1 cellular context compared by ENCODE assay signal in genomic region chr1:154572433-154573167, GRCh38.
TF ChIP-seq lines count a peak whose summit lies in the region.

No MANE protein-coding gene starts in this region.

TF ChIP-seq in GM23338, 12 proteins besides CTCF, POLR2A, EP300 and RAD21:
- TF ChIP-seq ZNF462 (CRISPR knock-in tag; IDR thresholded peaks at IDR 0.05), result no peak
- no peak for TF ChIP-seq POLR2AphosphoS5 (IDR thresholded peaks at IDR 0.05; ENCODE audit: low read depth)
- no peak for TF ChIP-seq REST (IDR thresholded peaks at IDR 0.05; ENCODE audit: unreplicated experiment)
- TF ChIP-seq STAT1 (IDR thresholded peaks at IDR 0.05; ENCODE audit: unreplicated experiment), result no peak
- TF ChIP-seq ZNF331 (CRISPR knock-in tag; IDR thresholded peaks at IDR 0.05; ENCODE audit: low read depth), result no peak
- TF ChIP-seq CREB1 (CRISPR knock-in tag; IDR thresholded peaks at IDR 0.05; ENCODE audit: low read depth), result no peak
- no peak for TF ChIP-seq NANOG (IDR thresholded peaks at IDR 0.05; ENCODE audit: borderline replicate concordance)
- TF ChIP-seq JUNB (IDR thresholded peaks at IDR 0.05; ENCODE audit: unreplicated experiment), result no peak
- TF ChIP-seq ZNF114 (CRISPR knock-in tag; IDR thresholded peaks at IDR 0.05), result no peak
- TF ChIP-seq ETS1 (IDR thresholded peaks at IDR 0.05), result no peak
- no peak for TF ChIP-seq EZH2phosphoT487 (IDR thresholded peaks at IDR 0.05; ENCODE audit: unreplicated experiment)
